11 cellular contexts compared by ENCODE assay signal in the genomic region with DNA sequence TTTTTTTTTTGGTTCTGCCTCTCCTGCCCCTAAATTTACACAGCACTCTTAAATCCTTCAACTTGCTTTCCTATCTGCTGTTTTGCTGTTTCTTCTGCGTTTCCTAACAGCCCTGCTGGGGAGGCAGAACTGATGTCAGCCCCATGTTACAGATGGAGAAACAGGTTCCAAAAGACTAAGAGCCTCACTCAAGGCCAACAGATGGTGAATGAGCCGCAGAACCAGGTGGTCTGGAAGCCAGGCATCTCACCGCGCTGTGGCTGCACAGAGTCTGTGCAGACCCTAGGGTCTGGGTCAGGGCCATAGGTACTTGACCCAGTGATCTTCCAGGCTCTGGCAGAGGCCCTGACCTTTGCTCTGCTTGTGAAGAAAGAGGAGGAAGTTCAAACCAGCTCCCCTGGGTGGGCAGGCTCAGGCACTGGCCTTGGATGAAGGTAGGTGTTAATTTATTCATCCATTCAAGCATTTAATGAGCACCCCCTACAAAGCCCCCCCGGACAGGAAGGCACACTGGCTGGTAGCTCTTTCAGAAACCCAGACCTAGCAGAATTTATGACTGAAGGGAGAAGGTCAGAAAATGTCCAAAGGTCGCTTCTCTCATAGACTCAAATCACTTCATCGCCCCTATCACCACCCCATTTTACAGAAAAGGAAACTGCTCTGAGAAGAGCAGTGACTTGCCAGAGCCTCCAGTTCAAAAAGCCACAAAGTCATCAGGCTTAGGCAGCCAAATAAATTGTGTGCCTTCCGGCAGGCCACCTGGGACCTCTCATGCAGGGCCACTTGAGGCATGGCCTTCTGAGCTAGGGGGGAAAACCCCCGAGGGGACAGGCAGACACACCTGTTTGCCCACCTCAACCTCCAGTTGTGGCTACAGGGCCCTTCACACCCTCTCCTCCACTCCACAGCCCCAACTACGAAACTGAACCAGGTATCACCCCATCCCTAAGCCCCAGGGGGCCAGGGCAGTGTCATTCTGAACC. TPM values are rescaled to one million over a fixed set of nuclear protein-coding genes. Genes with fewer than 3 reads are reported as not detected.
A peak's percentile ranks its signal among the peaks of the same experiment; 100 is the strongest.
DNase-seq lines count a peak whose midpoint lies in the region; ATAC-seq and TF ChIP-seq lines count a peak whose summit lies in the region.
"Had no signal": no experiment of that assay in that cellular context is flagged by ENCODE, and none has a peak within 500 bp of the region (broad histone marks: within the 10 kb centered on the region; RNA-seq: fewer than 3 reads in every experiment).

No MANE protein-coding gene starts in this region.

- no peak for TF ChIP-seq CTCF in 22Rv1 (IDR thresholded peaks at IDR 0.05)
- TF ChIP-seq CTCF in omental fat pad (IDR thresholded peaks at IDR 0.05): no peak

- ATAC-seq in GM18909 (IDR thresholded peaks at IDR 0.05; ENCODE audit: poor library complexity, unreplicated experiment) (peak; percentile 50), HG03175 (IDR thresholded peaks at IDR 0.05; ENCODE audit: unreplicated experiment) (peak; percentile 49), HG02981 (IDR thresholded peaks at IDR 0.05; ENCODE audit: unreplicated experiment) (no peak), omental fat pad (ENCODE audit: low FRiP score) (no peak)
- ATAC-seq: activated T-cell treated with anti-CD3 and anti-CD28 coated beads, Interleukin-2, amount 50 U/mL, for 72 hours had no signal

- H3K27ac ChIP-seq in 22Rv1: peak overlapping the region; percentile 89

- DNase-seq in germinal center (ENCODE audit: low spot score) (peak; percentile 61), SHP77 (lab: John Stamatoyannopoulos, UW) (no peak), omental fat pad (ENCODE audit: low spot score) (no peak), NCI-H2029 treated with DMSO at 0.1 percent for 48 hours (lab: John Stamatoyannopoulos, UW) (no peak)
- DNase-seq: activated T-cell treated with anti-CD3 and anti-CD28 coated beads, Interleukin-2, amount 50 U/mL, for 72 hours; CD8-positive, alpha-beta memory T cell had no signal

RNA-seq across cellular contexts. Expression of gene CHDH, which starts 2.7 kb away (rescaled TPM):
- total RNA-seq in omental fat pad: 1 to 10 TPM in 2 of 4 donors, under 1 TPM in 2; 0.16 to 2.6 (median 1.6) TPM

RNA-seq across cellular contexts. Expression of gene IL17RB, which starts 2.9 kb away (rescaled TPM):
- total RNA-seq in omental fat pad: 1 to 10 TPM in 2 of 4 donors, not detected in 2; 1.5 to 1.7 TPM
- total RNA-seq: pulmonary artery endothelial cell had no signal

RNA-seq across cellular contexts. Expression of gene ACTR8, which starts 38.5 kb away (rescaled TPM):
- 10 to 100 TPM; 16.7 to 22.1 (median 21.5) TPM for total RNA-seq in omental fat pad

RNA-seq across cellular contexts. Expression of gene SELENOK, which starts 48.2 kb away (rescaled TPM):
- 10 to 100 TPM; 41.1 to 67.3 (median 46.7) TPM for total RNA-seq in omental fat pad

Comparison
In these comparisons a context has a peak if more than half of its experiments do, and no peak if none do; other contexts are left out.
1. ATAC-seq: peak in GM18909 (single experiment) and HG03175 (single experiment); none in HG02981 (single experiment) and omental fat pad (single experiment).